30 cellular contexts compared by ENCODE assay signal in the genomic region with DNA sequence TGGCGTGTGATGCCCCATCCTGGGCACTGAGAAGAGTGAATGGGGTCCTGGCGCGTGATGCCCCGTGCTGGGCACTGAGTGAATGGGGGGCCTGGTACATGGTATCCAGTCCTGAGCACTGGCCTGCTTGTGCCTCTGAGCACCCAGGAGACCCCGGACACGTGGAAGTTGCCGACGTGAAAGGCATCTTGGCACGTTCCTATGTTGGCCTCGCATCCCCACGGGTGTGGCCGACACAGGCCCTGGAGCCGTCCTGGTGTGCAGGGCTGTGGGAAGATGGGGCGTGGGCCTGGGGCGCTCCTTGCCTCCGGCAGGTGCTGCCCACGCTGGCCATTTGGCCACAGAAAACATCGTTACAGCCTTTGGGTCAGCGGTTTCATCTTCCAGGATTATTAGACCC. TPM values are rescaled to one million over a fixed set of nuclear protein-coding genes. Genes with fewer than 3 reads are reported as not detected.
"Had no signal": no experiment of that assay in that cellular context is flagged by ENCODE, and none has a peak within 500 bp of the region (broad histone marks: within the 10 kb centered on the region; RNA-seq: fewer than 3 reads in every experiment).

No MANE protein-coding gene starts in this region.

- ATAC-seq: activated CD8-positive, alpha-beta T cell treated with anti-CD3 and anti-CD28 coated beads for 36 hours; activated naive CD4-positive, alpha-beta T cell treated with anti-CD3 and anti-CD28 coated beads, Interleukin-2, amount 50 U/mL, for 72 hours; activated T-cell treated with anti-CD3 and anti-CD28 coated beads, Interleukin-2, amount 50 U/mL, for 72 hours; left colon; mucosa of descending colon; natural killer cell treated with Interleukin-12 subunit alpha and Interleukin-12 subunit beta and Interleukin-15 and Interleukin-18, amount 100 ng/mL, for 72 hours; pancreas; psoas muscle; stimulated activated naive B cell treated with anti-CD40 and anti-IgM and Interleukin-4, amounts not matched to agents 10 μg/mL and 1 μg/mL and 100 μg/mL, for 72 hours had no signal

- H3K4me3 Mint-ChIP-seq: activated CD8-positive, alpha-beta T cell treated with anti-CD3 and anti-CD28 coated beads for 36 hours; activated T-cell treated with anti-CD3 and anti-CD28 coated beads, Interleukin-2, amount 50 U/mL, for 72 hours; natural killer cell treated with Interleukin-12 subunit alpha and Interleukin-12 subunit beta and Interleukin-15 and Interleukin-18, amount 100 ng/mL, for 72 hours; stimulated activated naive B cell treated with anti-CD40 and anti-IgM and Interleukin-4, amounts not matched to agents 10 μg/mL and 1 μg/mL and 100 μg/mL, for 72 hours had no signal

- DNase-seq: activated CD4-positive, alpha-beta T cell treated with anti-CD3 and anti-CD28 coated beads for 1 hour; activated CD4-positive, alpha-beta T cell treated with anti-CD3 and anti-CD28 coated beads, Interleukin-2, amount 50 U/mL, for 1 hour; activated CD8-positive, alpha-beta T cell treated with anti-CD3 and anti-CD28 coated beads for 36 hours; activated naive CD4-positive, alpha-beta T cell; activated T-cell treated with anti-CD3 and anti-CD28 coated beads for 4 hours; activated T-cell treated with anti-CD3 and anti-CD28 coated beads, Interleukin-2, amount 50 U/mL, for 72 hours; colonic mucosa; effector CD8-positive, alpha-beta T cell; esophagus squamous epithelium; foreskin melanocyte; islet precursor cell; left colon; small intestine; stimulated activated CD4-positive, alpha-beta T cell treated with anti-CD3 and anti-CD28 coated beads, Interleukin-1b, Interleukin-23, amount 100 ng/mL, for 48 hours; stimulated activated CD4-positive, alpha-beta T cell treated with anti-CD3 and anti-CD28 coated beads, Interleukin-4, amount 100 ng/mL, for 4 hours; stimulated activated CD8-positive, alpha-beta memory T cell treated with anti-CD3 and anti-CD28 coated beads, Interleukin-4, amount 100 ng/mL, for 48 hours; stimulated activated naive B cell treated with anti-CD40 and anti-IgM and Interleukin-4, amounts not matched to agents 10 μg/mL and 1 μg/mL and 100 μg/mL, for 72 hours; stomach; T-helper 2 cell had no signal

- H3K9me3 Mint-ChIP-seq: activated CD8-positive, alpha-beta T cell treated with anti-CD3 and anti-CD28 coated beads for 36 hours; activated naive CD4-positive, alpha-beta T cell treated with anti-CD3 and anti-CD28 coated beads, Interleukin-2, amount 50 U/mL, for 72 hours; activated T-cell treated with anti-CD3 and anti-CD28 coated beads, Interleukin-2, amount 50 U/mL, for 72 hours; natural killer cell treated with Interleukin-12 subunit alpha and Interleukin-12 subunit beta and Interleukin-15 and Interleukin-18, amount 100 ng/mL, for 72 hours had no signal

- H3K27ac ChIP-seq: colonic mucosa, epithelial cell of prostate, esophagus squamous epithelium, neutrophil, pancreas, psoas muscle, stomach, thyroid gland had no signal

- H3K36me3 Mint-ChIP-seq: activated naive CD4-positive, alpha-beta T cell treated with anti-CD3 and anti-CD28 coated beads, Interleukin-2, amount 50 U/mL, for 72 hours; natural killer cell treated with Interleukin-12 subunit alpha and Interleukin-12 subunit beta and Interleukin-15 and Interleukin-18, amount 100 ng/mL, for 72 hours; stimulated activated naive B cell treated with anti-CD40 and anti-IgM and Interleukin-4, amounts not matched to agents 10 μg/mL and 1 μg/mL and 100 μg/mL, for 72 hours had no signal

- H3K4me3 ChIP-seq: colonic mucosa, esophagus squamous epithelium, lung, mucosa of descending colon, pancreas, psoas muscle, stomach, thyroid gland had no signal

- H3K9me3 ChIP-seq: colonic mucosa, mucosa of descending colon, neutrophil, pancreas, psoas muscle, thyroid gland had no signal

- H3K27me3 ChIP-seq: colonic mucosa, pancreas, thyroid gland had no signal

- H3K4me1 ChIP-seq: colonic mucosa, pancreas, psoas muscle, stomach, thyroid gland had no signal

- H3K27ac Mint-ChIP-seq: activated CD8-positive, alpha-beta T cell treated with anti-CD3 and anti-CD28 coated beads for 36 hours; activated naive CD4-positive, alpha-beta T cell treated with anti-CD3 and anti-CD28 coated beads, Interleukin-2, amount 50 U/mL, for 72 hours; activated T-cell treated with anti-CD3 and anti-CD28 coated beads, Interleukin-2, amount 50 U/mL, for 72 hours; natural killer cell treated with Interleukin-12 subunit alpha and Interleukin-12 subunit beta and Interleukin-15 and Interleukin-18, amount 100 ng/mL, for 72 hours; stimulated activated naive B cell treated with anti-CD40 and anti-IgM and Interleukin-4, amounts not matched to agents 10 μg/mL and 1 μg/mL and 100 μg/mL, for 72 hours had no signal

- H3K36me3 ChIP-seq: colonic mucosa, esophagus squamous epithelium, neutrophil, pancreas, stomach, thyroid gland had no signal

RNA-seq across cellular contexts. Expression of gene CFAP46, which starts 35.5 kb away (rescaled TPM):
- total RNA-seq: mesenteric fat pad, myocyte had no signal
